Comparison of ENCODE assay signal across 1 cellular context in genomic region chr2:43059183-43059897, GRCh38.
TF ChIP-seq lines count a peak whose summit lies in the region.

No MANE protein-coding gene starts in this region.

TF ChIP-seq in K562, 482 proteins besides CTCF, POLR2A, EP300 and RAD21 (continued from another document):
- TF ChIP-seq RREB1 (CRISPR knock-in tag; IDR thresholded peaks at IDR 0.05) (no peak), NR2F6 (CRISPR knock-in tag; IDR thresholded peaks at IDR 0.05) (no peak), E2F4 (CRISPR knock-in tag; IDR thresholded peaks at IDR 0.05; ENCODE audit: low read depth) (no peak), THAP12 (CRISPR knock-in tag; IDR thresholded peaks at IDR 0.05) (no peak), ZNF655 (CRISPR knock-in tag; IDR thresholded peaks at IDR 0.05) (no peak), SPI1 (IDR thresholded peaks at IDR 0.05; ENCODE audit: borderline replicate concordance, low read depth, low read length) (0 out of 2 replicates have a peak, but pooled peaks have one; percentile 11), RB1 (IDR thresholded peaks at IDR 0.05; ENCODE audit: low read depth) (no peak), ZNF449 (CRISPR knock-in tag; IDR thresholded peaks at IDR 0.05) (no peak), CBX5 (IDR thresholded peaks at IDR 0.05; ENCODE audit: borderline replicate concordance, low read depth) (no peak), SRF (CRISPR knock-in tag; IDR thresholded peaks at IDR 0.05) (no peak), NFE2L1 (tag; IDR thresholded peaks at IDR 0.05; ENCODE audit: borderline replicate concordance, low read depth) (no peak), U2AF2 (optimal IDR thresholded peaks at IDR 0.05; ENCODE audit: low read depth, low read length) (no peak), SMARCA4 (IDR thresholded peaks at IDR 0.05) (no peak), SRSF1 (IDR thresholded peaks at IDR 0.05; ENCODE audit: low read depth, low read length) (no peak), HMGN3 (IDR thresholded peaks at IDR 0.05; ENCODE audit: borderline replicate concordance, extremely low read depth, insufficient read length, low read depth, low read length) (no peak), BMI1 (IDR thresholded peaks at IDR 0.05; ENCODE audit: low read length) (no peak), ETV1 (tag; conservative IDR thresholded peaks at IDR 0.05; ENCODE audit: low read depth) (peak; percentile 54; the same call in 1 of the 2 replicates), ZNF445 (CRISPR knock-in tag; IDR thresholded peaks at IDR 0.05; ENCODE audit: low read depth) (no peak), NCOA4 (IDR thresholded peaks at IDR 0.05; ENCODE audit: partially characterized antibody) (no peak), MED1 (CRISPR knock-in tag; IDR thresholded peaks at IDR 0.05; ENCODE audit: borderline replicate concordance) (no peak)
